In the genomic region with DNA sequence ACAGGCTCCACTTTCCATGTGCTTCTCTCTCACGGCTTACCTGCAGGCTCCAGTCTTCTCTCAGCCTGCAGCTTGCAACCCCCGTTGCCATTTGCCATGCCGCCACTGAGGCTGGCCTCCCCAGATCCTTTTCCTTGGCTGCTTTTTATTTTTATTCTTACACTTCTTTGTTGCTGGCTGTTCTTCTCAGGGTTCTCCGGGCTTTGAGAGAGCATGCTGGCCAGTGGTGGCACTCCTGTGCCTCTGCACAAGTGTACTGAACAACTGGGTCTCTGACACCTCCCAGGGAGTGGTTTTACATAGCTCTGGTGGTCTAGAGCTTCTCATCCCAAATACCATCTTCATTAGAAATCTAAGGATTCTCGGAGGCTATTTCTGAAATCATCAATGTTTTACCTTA, we compare ENCODE assay signal across 25 cellular contexts.
"Had no signal": no experiment of that assay in that cellular context is flagged by ENCODE, and none has a peak within 500 bp of the region (broad histone marks: within the 10 kb centered on the region; RNA-seq: fewer than 3 reads in every experiment).

No MANE protein-coding gene starts in this region.

- H3K9me3 ChIP-seq: ovary, psoas muscle, right lobe of liver, sigmoid colon, thoracic aorta, thyroid gland, upper lobe of left lung, vagina had no signal

- H3K27me3 ChIP-seq: ovary, right lobe of liver, sigmoid colon, stomach, thyroid gland, tibial nerve, upper lobe of left lung, vagina had no signal

- H3K9ac ChIP-seq: parathyroid adenoma had no signal

- H2AFZ ChIP-seq: parathyroid adenoma had no signal

- H3K36me3 ChIP-seq: ovary, right lobe of liver, sigmoid colon, stomach, thoracic aorta, thyroid gland, tibial nerve, upper lobe of left lung, vagina had no signal

- H3K4me3 ChIP-seq: ovary, psoas muscle, right lobe of liver, sigmoid colon, stomach, thoracic aorta, thyroid gland, tibial nerve, upper lobe of left lung, vagina had no signal

- DNase-seq: naive thymus-derived CD4-positive, alpha-beta T cell; natural killer cell; occipital lobe; ovary; posterior cingulate gyrus; psoas muscle; right cardiac atrium; right lobe of liver; sigmoid colon; small intestine; stimulated activated CD4-positive, alpha-beta T cell treated with anti-CD3 and anti-CD28 coated beads, Interleukin-15, amount 100 ng/mL, for 24 hours; stimulated activated CD4-positive, alpha-beta T cell treated with anti-CD3 and anti-CD28 coated beads, Interleukin-2, amount 100 ng/mL, for 24 hours; stimulated activated CD4-positive, alpha-beta T cell treated with anti-CD3 and anti-CD28 coated beads, Interleukin-2, amount 100 ng/mL, for 48 hours; stimulated activated CD4-positive, alpha-beta T cell treated with anti-CD3 and anti-CD28 coated beads, Interleukin-4, amount 100 ng/mL, for 24 hours; stimulated activated naive B cell treated with anti-CD40 and anti-IgM and Interleukin-4, amounts not matched to agents 10 μg/mL and 1 μg/mL and 100 μg/mL, for 72 hours; stimulated activated naive CD4-positive, alpha-beta T cell treated with Interleukin-2 at 50 U/mL for 16 hours; stomach; thyroid gland; trophoblast cell; upper lobe of left lung had no signal

- ATAC-seq: naive thymus-derived CD4-positive, alpha-beta T cell; natural killer cell; psoas muscle; right cardiac atrium; right lobe of liver; stimulated activated effector memory CD8-positive, alpha-beta T cell treated with anti-CD3 and anti-CD28 coated beads, Interleukin-12 subunit alpha, Interleukin-12 subunit beta, amount 100 ng/mL, for 72 hours; stimulated activated naive B cell treated with anti-CD40 and anti-IgM and Interleukin-4, amounts not matched to agents 10 μg/mL and 1 μg/mL and 100 μg/mL, for 72 hours had no signal

- H3K79me2 ChIP-seq: parathyroid adenoma had no signal

- H3K27ac ChIP-seq: ovary, parathyroid adenoma, psoas muscle, right lobe of liver, sigmoid colon, stomach, thoracic aorta, thyroid gland, tibial nerve, upper lobe of left lung, vagina had no signal
